In genomic region chr14:75469606-75470237, GRCh38 we compare ENCODE assay signal across 1 cellular context.
TF ChIP-seq lines count a peak whose summit lies in the region.

No MANE protein-coding gene starts in this region.

TF ChIP-seq in WTC11, 78 proteins besides CTCF, POLR2A, EP300 and RAD21 (continued from another document):
- TF ChIP-seq ATF2 (CRISPR knock-in tag; IDR thresholded peaks at IDR 0.05; ENCODE audit: borderline replicate concordance, low read depth) (no peak), EMX1 (CRISPR knock-in tag; IDR thresholded peaks at IDR 0.05) (no peak), ZNF219 (CRISPR knock-in tag; IDR thresholded peaks at IDR 0.05; ENCODE audit: borderline replicate concordance) (no peak), IRF2 (CRISPR knock-in tag; IDR thresholded peaks at IDR 0.05; ENCODE audit: borderline replicate concordance, low read depth) (no peak)
